In genomic region chr2:147681093-147681492, GRCh38 we compare ENCODE assay signal across 23 cellular contexts.
"Had no signal": no experiment of that assay in that cellular context is flagged by ENCODE, and none has a peak within 500 bp of the region (broad histone marks: within the 10 kb centered on the region; RNA-seq: fewer than 3 reads in every experiment).

No MANE protein-coding gene starts in this region.

- H3K27ac ChIP-seq: coronary artery, dorsolateral prefrontal cortex, esophagus muscularis mucosa, foreskin keratinocyte, gastroesophageal sphincter, heart left ventricle, hepatocyte, left lung, lower lobe of right lung had no signal

- H3K36me3 ChIP-seq: esophagus muscularis mucosa, gastroesophageal sphincter, heart left ventricle, left lung, lower lobe of right lung had no signal

- ATAC-seq: foreskin keratinocyte, gastroesophageal sphincter, heart left ventricle, left cardiac atrium, left lung, left ventricle myocardium superior, lower lobe of right lung, mucosa of descending colon had no signal

- H3K4me3 ChIP-seq: coronary artery, dorsolateral prefrontal cortex, esophagus muscularis mucosa, gastroesophageal sphincter, heart left ventricle, hepatocyte, left lung, lower lobe of right lung, mucosa of descending colon had no signal

- H3K9me3 ChIP-seq: esophagus muscularis mucosa, gastroesophageal sphincter, heart left ventricle, left lung, lower lobe of right lung, mucosa of descending colon had no signal

- H3K27me3 ChIP-seq: dorsolateral prefrontal cortex, esophagus muscularis mucosa, foreskin keratinocyte, gastroesophageal sphincter, heart left ventricle, hepatocyte, left lung had no signal

- H3K4me2 ChIP-seq: hepatocyte had no signal

- DNase-seq: dermis blood vessel endothelial cell; dorsolateral prefrontal cortex; effector CD4-positive, alpha-beta T cell; effector memory CD4-positive, alpha-beta T cell; foreskin keratinocyte; heart left ventricle; hypothalamus; immature natural killer cell; islet precursor cell; left cardiac atrium; left lung; left ventricle myocardium superior; lower lobe of right lung; mesenchymal stem cell; mucosa of descending colon; naive B cell had no signal

- H2AFZ ChIP-seq: hepatocyte had no signal

- H3K79me2 ChIP-seq: hepatocyte had no signal

- FAIRE-seq: colon, endothelial cell of umbilical vein, frontal cortex had no signal

- H3K4me1 ChIP-seq: foreskin keratinocyte, gastroesophageal sphincter, heart left ventricle, left lung, lower lobe of right lung had no signal
